In genomic region chr14:92122761-92123160, GRCh38 we compare ENCODE assay signal across 8 cellular contexts. TPM values are rescaled to one million over a fixed set of nuclear protein-coding genes. Genes with fewer than 3 reads are reported as not detected.
A peak's percentile ranks its signal among the peaks of the same experiment; 100 is the strongest.
DNase-seq lines count a peak whose midpoint lies in the region; ATAC-seq, FAIRE-seq and TF ChIP-seq lines count a peak whose summit lies in the region.

No MANE protein-coding gene starts in this region.

- H3K4me3 ChIP-seq in DND-41 (ENCODE audit: low read depth in 1 of 2, low read length in 2 of 2) = peak overlapping the region; percentile 54 to 86; a peak in 3 of 4 replicates
- peak overlapping the region; percentile 99 for H3K4me3 ChIP-seq in PC-3 (ENCODE audit: low read length)
- H3K4me3 ChIP-seq in endothelial cell of umbilical vein (replicated peaks in 1 of 3; ENCODE audit: insufficient read depth in 1 of 3, low read depth in 1 of 3, low read length in 3 of 3) = peak overlapping the region; percentile 40 to 89 (median 79)

- no peaks in the 10 kb centered on the region for H3K9me2 ChIP-seq in PC-3 (replicated peaks; ENCODE audit: low read length)

- ATAC-seq in DND-41 (ENCODE audit: insufficient read depth, low read depth) (no peak), PC-3 (no peak), HG03439 (IDR thresholded peaks at IDR 0.05; ENCODE audit: unreplicated experiment) (no peak), HG02588 (IDR thresholded peaks at IDR 0.05; ENCODE audit: unreplicated experiment) (no peak), GM21423 (IDR thresholded peaks at IDR 0.05; ENCODE audit: unreplicated experiment) (no peak)

- H3K4me2 ChIP-seq in DND-41 (ENCODE audit: insufficient read depth, low read length) (peak overlapping the region; percentile 76), PC-3 (ENCODE audit: low read length) (peak overlapping the region; percentile 90), endothelial cell of umbilical vein (ENCODE audit: insufficient read depth, low read length) (peak overlapping the region; percentile 78)

- H3K9me3 ChIP-seq in DND-41 (ENCODE audit: insufficient read depth, low read length, severe bottlenecking) = no peaks in the 10 kb centered on the region
- H3K9me3 ChIP-seq in PC-3 (ENCODE audit: low read length) = no peaks in the 10 kb centered on the region
- H3K9me3 ChIP-seq in endothelial cell of umbilical vein (replicated peaks; ENCODE audit: control insufficient read depth, insufficient read depth, low read length) = no peaks in the 10 kb centered on the region

- DNase-seq in DND-41 (no peak), PC-3 (no peak), endothelial cell of umbilical vein (ENCODE audit: low read depth, low spot score) (no peak), osteocyte (ENCODE audit: extremely low spot score, unreplicated experiment) (no peak), GM20000 (ENCODE audit: low spot score) (no peak)

- peak overlapping the region; percentile 97 for H3K4me3 Mint-ChIP-seq in osteocyte (ENCODE audit: unreplicated experiment)

- H3K27ac Mint-ChIP-seq in osteocyte (ENCODE audit: unreplicated experiment) = peak overlapping the region; percentile 99

- no peak for TF ChIP-seq CTCF in DND-41 (IDR thresholded peaks at IDR 0.05; ENCODE audit: borderline replicate concordance, extremely low read depth, low read length, poor library complexity, severe bottlenecking)
- no peak for TF ChIP-seq CTCF in PC-3 (conservative IDR thresholded peaks at IDR 0.05; ENCODE audit: low read depth, low read length)
- TF ChIP-seq CTCF in endothelial cell of umbilical vein (IDR thresholded peaks at IDR 0.05; ENCODE audit: extremely low read depth in 1 of 2, insufficient read depth in 1 of 2, low read depth in 1 of 2, low read length in 2 of 2) = no peak
- TF ChIP-seq CTCF in osteocyte (IDR thresholded peaks at IDR 0.05) = no peak
- TF ChIP-seq CTCF in GM20000 (IDR thresholded peaks at IDR 0.05; ENCODE audit: extremely low read depth, missing control alignments) = no peak

- H3K79me2 ChIP-seq in DND-41 (ENCODE audit: insufficient read depth, low read length) = peaks cover 71% of the 10 kb centered on the region
- H3K79me2 ChIP-seq in PC-3 (ENCODE audit: low read length) = peaks cover 62% of the 10 kb centered on the region
- H3K79me2 ChIP-seq in endothelial cell of umbilical vein (ENCODE audit: control insufficient read depth, insufficient read depth, low read length) = peaks cover 35% of the 10 kb centered on the region

- no peak for FAIRE-seq in endothelial cell of umbilical vein (lab: Jason Lieb, UNC)

- H3K27ac ChIP-seq in DND-41 (ENCODE audit: low read length) (peak overlapping the region; percentile 94), PC-3 (ENCODE audit: low read length) (no peak overlapping the region), endothelial cell of umbilical vein (ENCODE audit: insufficient read depth, low read depth, low read length) (peak overlapping the region; percentile 75)

- no peaks in the 10 kb centered on the region for H3K27me3 Mint-ChIP-seq in osteocyte (ENCODE audit: unreplicated experiment)

- peaks cover 27% of the 10 kb centered on the region for H3K4me1 Mint-ChIP-seq in osteocyte (ENCODE audit: unreplicated experiment)

- H4K20me1 ChIP-seq in DND-41 (ENCODE audit: insufficient read depth, low read length) = no peaks in the 10 kb centered on the region
- no peaks in the 10 kb centered on the region for H4K20me1 ChIP-seq in PC-3 (ENCODE audit: low read length)
- no peaks in the 10 kb centered on the region for H4K20me1 ChIP-seq in endothelial cell of umbilical vein (replicated peaks; ENCODE audit: control insufficient read depth, extremely low read depth, insufficient read depth, low read length)

- H3K9ac ChIP-seq in DND-41 (ENCODE audit: low read depth, low read length) (peak overlapping the region; percentile 92), PC-3 (ENCODE audit: low read length) (peak overlapping the region; percentile 99), endothelial cell of umbilical vein (replicated peaks; ENCODE audit: extremely low read depth, insufficient read depth, low read length) (peak overlapping the region; percentile 92)

- peaks cover 20% of the 10 kb centered on the region for H3K36me3 Mint-ChIP-seq in osteocyte (ENCODE audit: unreplicated experiment)

- dilution Hi-C loops in endothelial cell of umbilical vein (cut with MboI; ENCODE audit: extremely low pct_ligation_motif_present, low sequenced_read_pairs) = no loop called here

- H3K36me3 ChIP-seq in DND-41 (ENCODE audit: insufficient read depth, low read length) (peaks cover 52% of the 10 kb centered on the region), PC-3 (ENCODE audit: low read depth, low read length) (peaks cover 13% of the 10 kb centered on the region; the same call in 1 of the 2 replicates), endothelial cell of umbilical vein (ENCODE audit: control insufficient read depth in 2 of 2, extremely low read depth in 1 of 2, insufficient read depth in 2 of 2, low read length in 2 of 2) (peaks cover 2% of the 10 kb centered on the region in 2 experiments)

- BruUV-seq in PC-3 (replicated peaks; lab: Mats Ljungman, UMichigan) = no TSS peak
- BruUV-seq in endothelial cell of umbilical vein (replicated peaks; lab: Mats Ljungman, UMichigan) = no TSS peak

- H3K9me1 ChIP-seq in endothelial cell of umbilical vein (replicated peaks; ENCODE audit: control insufficient read depth, extremely low read depth, insufficient read depth, low read length) = no peaks in the 10 kb centered on the region

- TF ChIP-seq POLR2A in endothelial cell of umbilical vein (IDR thresholded peaks at IDR 0.05; ENCODE audit: low read depth, low read length) = no peak

- POLR2A ChIA-PET in PC-3 (lab: Charles Lee; ENCODE audit: unreplicated experiment) = no interaction called here
- POLR2A ChIA-PET in endothelial cell of umbilical vein (lab: Charles Lee) = interaction anchor here (1.6 to 2.5 kb wide), 2 partner anchors 16 to 336 kb away, joined by 4 to 15 read pairs; partner anchors contain the start of gene ATXN3

- no peaks in the 10 kb centered on the region for H3F3A ChIP-seq in PC-3 (ENCODE audit: low read length, unreplicated experiment)

- intact Hi-C loops in PC-3 (cut with micrococcal nuclease) = no loop called here
- intact Hi-C loops in endothelial cell of umbilical vein (cut with micrococcal nuclease) = loop anchor here (1.0 to 5.0 kb wide), 5 partner anchors 82 to 670 kb away; partner anchors contain the start of genes FBLN5, GOLGA5 and TRIP11

- H3K27me3 ChIP-seq in DND-41 (ENCODE audit: insufficient read depth, low read length, poor library complexity) = no peaks in the 10 kb centered on the region
- no peaks in the 10 kb centered on the region for H3K27me3 ChIP-seq in PC-3 (ENCODE audit: low read length)
- H3K27me3 ChIP-seq in endothelial cell of umbilical vein (ENCODE audit: control insufficient read depth in 2 of 2, insufficient read depth in 2 of 2, low read length in 2 of 2) = no peaks in the 10 kb centered on the region

- H2AFZ ChIP-seq in DND-41 (ENCODE audit: low read depth, low read length) = no peak overlapping the region
- peak overlapping the region; percentile 96 for H2AFZ ChIP-seq in PC-3 (ENCODE audit: low read length)
- H2AFZ ChIP-seq in endothelial cell of umbilical vein (ENCODE audit: low read depth, low read length) = no peak overlapping the region

- no peaks in the 10 kb centered on the region for H3K9me3 Mint-ChIP-seq in osteocyte (ENCODE audit: unreplicated experiment)

- CTCF ChIA-PET in PC-3 (lab: Charles Lee) (no interaction called here), endothelial cell of umbilical vein (lab: Charles Lee) (interaction anchor here (1.4 to 10.1 kb wide), 3 partner anchors 15 to 126 kb away, joined by 4 to 145 read pairs (median 6); partner anchors contain the start of gene ATXN3)

- peaks cover 41% of the 10 kb centered on the region for H3K4me1 ChIP-seq in DND-41 (ENCODE audit: insufficient read depth, low read length)
- H3K4me1 ChIP-seq in PC-3 (ENCODE audit: insufficient read depth, low read length) = peaks cover 14% of the 10 kb centered on the region; the same call in 1 of the 2 replicates
- H3K4me1 ChIP-seq in endothelial cell of umbilical vein (ENCODE audit: control insufficient read depth, extremely low read depth, insufficient read depth, low read length) = peaks cover 7% of the 10 kb centered on the region

RNA-seq across cellular contexts. Expression of gene CPSF2, which starts 1.0 kb away (rescaled TPM):
- total RNA-seq in PC-3 (2014; rRNA removed) (51.5 and 57.9 TPM in 2 replicates), endothelial cell of umbilical vein (76.9 and 81.7 TPM in 2 replicates), osteocyte (78.2 and 80.2 TPM in 2 replicates)
- polyA plus RNA-seq in endothelial cell of umbilical vein = 5.5 and 8.3 TPM in 2 replicates
- 19.5 and 21.0 TPM in 2 replicates for polyA plus RNA-seq in endothelial cell of umbilical vein (2011; cell fraction: cytosol; rRNA removed)
- polyA plus RNA-seq in endothelial cell of umbilical vein (2011; cell fraction: nucleus; rRNA removed) = 17.5 and 20.5 TPM in 2 replicates
- 49.0 and 77.9 TPM in 2 replicates for polyA plus RNA-seq in endothelial cell of umbilical vein (2012)
- polyA minus RNA-seq in endothelial cell of umbilical vein = 48.7 and 58.6 TPM in 2 replicates
- 36.9 TPM for polyA minus RNA-seq in endothelial cell of umbilical vein (2011; cell fraction: cytosol; rRNA and poly(A)+ RNA removed)
- 15.3 and 20.2 TPM in 2 replicates for polyA minus RNA-seq in endothelial cell of umbilical vein (2011; cell fraction: nucleus; rRNA and poly(A)+ RNA removed)

RNA-seq across cellular contexts. Expression of gene NDUFB1, which starts 1.3 kb away (rescaled TPM):
- total RNA-seq in PC-3 (2014; rRNA removed) (147 and 248 TPM in 2 replicates), endothelial cell of umbilical vein (95.2 and 114 TPM in 2 replicates), osteocyte (112 and 118 TPM in 2 replicates)
- 135 and 267 TPM in 2 replicates for polyA plus RNA-seq in endothelial cell of umbilical vein
- polyA plus RNA-seq in endothelial cell of umbilical vein (2011; cell fraction: cytosol; rRNA removed) = 267 and 301 TPM in 2 replicates
- 133 and 164 TPM in 2 replicates for polyA plus RNA-seq in endothelial cell of umbilical vein (2011; cell fraction: nucleus; rRNA removed)
- 297 and 507 TPM in 2 replicates for polyA plus RNA-seq in endothelial cell of umbilical vein (2012)
- polyA minus RNA-seq in endothelial cell of umbilical vein = 41.8 and 62.5 TPM in 2 replicates
- 41.0 TPM for polyA minus RNA-seq in endothelial cell of umbilical vein (2011; cell fraction: cytosol; rRNA and poly(A)+ RNA removed)
- polyA minus RNA-seq in endothelial cell of umbilical vein (2011; cell fraction: nucleus; rRNA and poly(A)+ RNA removed) = 17.3 and 20.3 TPM in 2 replicates

RNA-seq across cellular contexts. Expression of gene ATXN3, which starts 16.4 kb away (rescaled TPM):
- total RNA-seq in PC-3 (2014; rRNA removed) (20.4 and 49.3 TPM in 2 replicates), endothelial cell of umbilical vein (28.1 and 30.2 TPM in 2 replicates), osteocyte (35.7 and 41.9 TPM in 2 replicates)
- polyA plus RNA-seq in endothelial cell of umbilical vein = 4.0 and 7.9 TPM in 2 replicates
- polyA plus RNA-seq in endothelial cell of umbilical vein (2011; cell fraction: cytosol; rRNA removed) = 10.7 and 10.9 TPM in 2 replicates
- 17.0 and 21.6 TPM in 2 replicates for polyA plus RNA-seq in endothelial cell of umbilical vein (2011; cell fraction: nucleus; rRNA removed)
- polyA plus RNA-seq in endothelial cell of umbilical vein (2012) = 21.0 and 26.5 TPM in 2 replicates
- 15.0 and 23.4 TPM in 2 replicates for polyA minus RNA-seq in endothelial cell of umbilical vein
- polyA minus RNA-seq in endothelial cell of umbilical vein (2011; cell fraction: cytosol; rRNA and poly(A)+ RNA removed) = 7.1 TPM
- polyA minus RNA-seq in endothelial cell of umbilical vein (2011; cell fraction: nucleus; rRNA and poly(A)+ RNA removed) = 23.9 and 34.4 TPM in 2 replicates
